17 cellular contexts compared by ENCODE assay signal in the genomic region with DNA sequence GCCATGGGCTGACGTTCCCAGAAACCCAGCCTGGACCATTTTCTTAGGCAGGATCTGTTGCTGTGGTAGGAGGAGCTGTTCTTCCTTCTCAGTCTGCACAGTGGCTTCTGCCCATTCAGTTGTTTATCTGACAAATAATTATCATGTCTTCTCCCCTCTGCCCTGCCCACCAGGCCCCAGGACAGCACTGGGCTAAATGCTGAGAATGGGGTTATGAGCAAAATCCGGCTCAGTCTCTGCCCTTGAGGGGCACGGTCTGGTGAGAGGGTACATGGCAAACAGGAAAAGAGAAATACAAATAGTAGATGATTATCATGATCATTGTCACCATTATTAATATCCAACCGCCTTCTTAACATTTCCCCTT. TPM values are rescaled to one million over a fixed set of nuclear protein-coding genes. Genes with fewer than 3 reads are reported as not detected.
DNase-seq lines count a peak whose midpoint lies in the region; ATAC-seq and TF ChIP-seq lines count a peak whose summit lies in the region.
"Had no signal": no experiment of that assay in that cellular context is flagged by ENCODE, and none has a peak within 500 bp of the region (broad histone marks: within the 10 kb centered on the region; RNA-seq: fewer than 3 reads in every experiment).

No MANE protein-coding gene starts in this region.

- H3K4me1 ChIP-seq in H9 (ENCODE audit: insufficient read depth, low read length) = no peaks in the 10 kb centered on the region
- H3K4me1 ChIP-seq in liver (ENCODE audit: control insufficient read depth in 4 of 4, insufficient read depth in 4 of 4, low read length in 3 of 4) = peaks cover 8 to 16% (median 13%) of the 10 kb centered on the region in 4 donors
- peaks cover 0 to 44% (median 12%) of the 10 kb centered on the region in 6 donors for H3K4me1 ChIP-seq in spleen
- no peaks in the 10 kb centered on the region for H3K4me1 ChIP-seq in effector memory CD4-positive, alpha-beta T cell (ENCODE audit: control insufficient read depth, insufficient read depth, low read length, poor library complexity, severe bottlenecking)
- peaks cover 5% of the 10 kb centered on the region for H3K4me1 ChIP-seq in mammary epithelial cell (ENCODE audit: insufficient read depth, low read length)

- no peak overlapping the region for H2AK5ac ChIP-seq in H9 (ENCODE audit: insufficient read length, low read length)

- no peak overlapping the region for H3K4ac ChIP-seq in H9 (ENCODE audit: low read depth, low read length)

- H3K27ac ChIP-seq in H9 (ENCODE audit: insufficient read length, low read depth, low read length) (no peak overlapping the region), coronary artery (peak overlapping the region in 1 of 2 donors; percentile 24), liver (ENCODE audit: low read depth in 1 of 2, low read length in 2 of 2) (peak overlapping the region; percentile 20 to 53), spleen (peak overlapping the region in 6 of 8 donors; percentile 32 to 65 (median 54)), mammary epithelial cell (ENCODE audit: insufficient read depth, low read depth, low read length) (no peak overlapping the region)
- H3K27ac ChIP-seq in effector memory CD4-positive, alpha-beta T cell (ENCODE audit: insufficient read depth, low read length, poor library complexity, severe bottlenecking) = no peak overlapping the region
- H3K27ac ChIP-seq: BLaER1 treated with 17β-estradiol and CSF1 and Interleukin-3, amounts not matched to agents 10 nM and 100 nM had no signal

- peaks cover 34 to 44% of the 10 kb centered on the region in 2 experiments for H3K4me1 Mint-ChIP-seq in H9
- H3K4me1 Mint-ChIP-seq: CD8-positive, alpha-beta memory T cell had no signal

- no peak for TF ChIP-seq POLR2A in spleen (IDR thresholded peaks at IDR 0.05)

- no peak overlapping the region for H4K8ac ChIP-seq in H9 (replicated peaks; ENCODE audit: insufficient read length, low read depth, low read length)

- H3K9ac ChIP-seq in H9 (ENCODE audit: extremely low read depth, insufficient read length, low read length) = no peak overlapping the region
- no peak overlapping the region for H3K9ac ChIP-seq in liver (ENCODE audit: low read depth in 1 of 2, low read length in 2 of 2)
- no peak overlapping the region for H3K9ac ChIP-seq in mammary epithelial cell (ENCODE audit: insufficient read depth, low read length)
- H3K9ac ChIP-seq: BLaER1 treated with 17β-estradiol and CSF1 and Interleukin-3, amounts not matched to agents 10 nM and 100 nM had no signal

- H2BK5ac ChIP-seq in H9 (ENCODE audit: insufficient read length, low read length) = no peak overlapping the region

- no peaks in the 10 kb centered on the region for H3K36me3 ChIP-seq in liver (ENCODE audit: control insufficient read depth in 4 of 4, insufficient read depth in 3 of 4, low read depth in 1 of 4, low read length in 3 of 4)
- H3K36me3 ChIP-seq in spleen = no peaks in the 10 kb centered on the region
- H3K36me3 ChIP-seq in effector memory CD4-positive, alpha-beta T cell (ENCODE audit: control insufficient read depth, insufficient read depth, low read length) = no peaks in the 10 kb centered on the region
- no peaks in the 10 kb centered on the region for H3K36me3 ChIP-seq in mammary epithelial cell (ENCODE audit: insufficient read depth, low read length)
- H3K36me3 ChIP-seq: BLaER1 treated with 17β-estradiol and CSF1 and Interleukin-3, amounts not matched to agents 10 nM and 100 nM had no signal

- intact Hi-C loops in spleen (cut with DNase I; ENCODE audit: low total_unique reads) = no loop called here
- intact Hi-C loops in mammary epithelial cell (cut with micrococcal nuclease) = no loop called here

- WGBS in H9 (ENCODE audit: extremely low coverage, insufficient read length, low lambda C conversion rate) = no CpG with 5 or more reads among the region's 4 CpGs
- WGBS in liver = 51% methylated on average over 4 of the region's 4 CpGs
- WGBS in spleen, 5 donors = 38 to 65% (median 60%) methylated on average over 4 of the region's 4 CpGs
- WGBS in mammary epithelial cell (ENCODE audit: low coverage, missing lambda C conversion rate) = 78% methylated on average over 3 of the region's 4 CpGs

- no peak overlapping the region for H2BK120ac ChIP-seq in H9 (ENCODE audit: low read depth, low read length, poor library complexity, severe bottlenecking)

- H3K4me3 ChIP-seq in coronary artery (no peak overlapping the region), liver (ENCODE audit: low read depth in 1 of 3, low read length in 3 of 3) (no peak overlapping the region), spleen (no peak overlapping the region), mammary epithelial cell (replicated peaks in 1 of 3; ENCODE audit: insufficient read depth in 1 of 3, low read depth in 2 of 3, low read length in 3 of 3) (no peak overlapping the region)
- H3K4me3 ChIP-seq in effector memory CD4-positive, alpha-beta T cell (ENCODE audit: insufficient read depth, low read depth, low read length, poor library complexity, severe bottlenecking) = no peak overlapping the region
- H3K4me3 ChIP-seq: BLaER1 treated with 17β-estradiol and CSF1 and Interleukin-3, amounts not matched to agents 10 nM and 100 nM had no signal

- no TSS peak for BruUV-seq in mammary epithelial cell (replicated peaks; lab: Mats Ljungman, UMichigan)

- no peak overlapping the region for H2BK15ac ChIP-seq in H9 (ENCODE audit: low read depth, low read length)

- H2BK20ac ChIP-seq in H9 (ENCODE audit: low read depth, low read length, poor library complexity, severe bottlenecking) = no peak overlapping the region

- CTCF ChIA-PET in mammary epithelial cell (lab: Charles Lee; ENCODE audit: low non-redundant PET) = no interaction called here

- H3K9me3 ChIP-seq in H9 (ENCODE audit: control insufficient read depth, low read depth, low read length) (no peaks in the 10 kb centered on the region), liver (ENCODE audit: control insufficient read depth in 4 of 4, low read length in 3 of 4) (no peaks in the 10 kb centered on the region), spleen (no peaks in the 10 kb centered on the region), mammary epithelial cell (replicated peaks; ENCODE audit: insufficient read depth, low read length) (no peaks in the 10 kb centered on the region)
- H3K9me3 ChIP-seq in effector memory CD4-positive, alpha-beta T cell (ENCODE audit: control insufficient read depth, low read length) = no peaks in the 10 kb centered on the region
- H3K9me3 ChIP-seq: BLaER1 treated with 17β-estradiol and CSF1 and Interleukin-3, amounts not matched to agents 10 nM and 100 nM had no signal

- H3K14ac ChIP-seq in H9 (ENCODE audit: insufficient read depth, low read length) = 0 out of 2 replicates have a peak overlapping the region, but pooled peaks have one; percentile 4

- no peaks in the 10 kb centered on the region; a peak in 2 of 5 replicates for H3K9me3 Mint-ChIP-seq in H9
- H3K9me3 Mint-ChIP-seq: CD8-positive, alpha-beta memory T cell had no signal

- H3K4me2 ChIP-seq in H9 (ENCODE audit: insufficient read depth, insufficient read length, low read length) = no peak overlapping the region
- H3K4me2 ChIP-seq in mammary epithelial cell (ENCODE audit: insufficient read depth, low read depth, low read length) = no peak overlapping the region
- H3K4me2 ChIP-seq: BLaER1 treated with 17β-estradiol and CSF1 and Interleukin-3, amounts not matched to agents 10 nM and 100 nM had no signal

- no peak overlapping the region for H3K4me3 Mint-ChIP-seq in H9
- H3K4me3 Mint-ChIP-seq: CD8-positive, alpha-beta memory T cell had no signal

- H3K27me3 Mint-ChIP-seq in H9 (ENCODE audit: low read depth) = peaks cover 15% of the 10 kb centered on the region

- no peak for TF ChIP-seq RAD21 in liver (IDR thresholded peaks at IDR 0.05)

- H3T11ph ChIP-seq in H9 (ENCODE audit: low read length) = no peak overlapping the region

- H3K36me3 Mint-ChIP-seq in H9 (ENCODE audit: insufficient read depth in 1 of 3, low read depth in 3 of 3) = no peaks in the 10 kb centered on the region
- H3K36me3 Mint-ChIP-seq: CD8-positive, alpha-beta memory T cell had no signal

- no peak overlapping the region for H4K5ac ChIP-seq in H9 (ENCODE audit: insufficient read length, low read depth, low read length)

- H3K27me3 ChIP-seq in H9 (ENCODE audit: insufficient read depth, low read length) (no peaks in the 10 kb centered on the region), liver (ENCODE audit: control insufficient read depth in 4 of 4, insufficient read depth in 4 of 4, low read length in 3 of 4) (no peaks in the 10 kb centered on the region), spleen (replicated peaks in 1 of 7) (peaks cover 0 to 39% (median 0%) of the 10 kb centered on the region in 7 donors), mammary epithelial cell (ENCODE audit: insufficient read depth, low read length) (peaks cover 3% of the 10 kb centered on the region)
- no peaks in the 10 kb centered on the region for H3K27me3 ChIP-seq in effector memory CD4-positive, alpha-beta T cell (replicated peaks; ENCODE audit: control insufficient read depth, insufficient read depth, low read length, poor library complexity, severe bottlenecking)
- H3K27me3 ChIP-seq: BLaER1 treated with 17β-estradiol and CSF1 and Interleukin-3, amounts not matched to agents 10 nM and 100 nM had no signal

- no peaks in the 10 kb centered on the region for H3K79me2 ChIP-seq in H9 (ENCODE audit: insufficient read depth, low read length)
- no peaks in the 10 kb centered on the region for H3K79me2 ChIP-seq in mammary epithelial cell (ENCODE audit: insufficient read depth, low read length)

- DNase-seq in H9 (no peak), coronary artery (ENCODE audit: low spot score) (peak; percentile 67), spleen (no peak), mammary epithelial cell (no peak), HUDEP-2 (lab: John Stamatoyannopoulos, UW; ENCODE audit: unreplicated experiment in 76 of 76) (no peak)
- no peak for DNase-seq in effector memory CD4-positive, alpha-beta T cell
- DNase-seq: CD8-positive, alpha-beta memory T cell; HCEC 1CT; KBM-7; NCI-H510A; NCI-H748 treated with DMSO at 0.1 percent for 48 hours; OCI-M1; Right ventricle myocardium superior had no signal

- no peak overlapping the region for H3K23ac ChIP-seq in H9 (ENCODE audit: insufficient read length, low read depth, low read length)

- dilution Hi-C loops in mammary epithelial cell (cut with HindIII; ENCODE audit: low sequenced_read_pairs) = no loop called here

- H4K20me1 ChIP-seq in H9 (ENCODE audit: control insufficient read depth, insufficient read depth, insufficient read length) (no peaks in the 10 kb centered on the region), mammary epithelial cell (ENCODE audit: insufficient read depth, low read length) (no peaks in the 10 kb centered on the region)
- H4K20me1 ChIP-seq: BLaER1 treated with 17β-estradiol and CSF1 and Interleukin-3, amounts not matched to agents 10 nM and 100 nM had no signal

- no peak for TF ChIP-seq CTCF in H9 (conservative IDR thresholded peaks at IDR 0.05)
- no peak for TF ChIP-seq CTCF in coronary artery (IDR thresholded peaks at IDR 0.05)
- TF ChIP-seq CTCF in liver (IDR thresholded peaks at IDR 0.05; ENCODE audit: low read depth, low read length, missing input control) = no peak
- no peak for TF ChIP-seq CTCF in spleen (IDR thresholded peaks at IDR 0.05 in 8 of 11, conservative IDR thresholded peaks at IDR 0.05 in 3 of 11)
- no peak for TF ChIP-seq CTCF in mammary epithelial cell (conservative IDR thresholded peaks at IDR 0.05 in 1 of 2, IDR thresholded peaks at IDR 0.05 in 1 of 2; ENCODE audit: extremely low read depth in 1 of 2, insufficient read depth in 1 of 2, low read depth in 1 of 2, low read length in 2 of 2)

- ATAC-seq in GM18858 (IDR thresholded peaks at IDR 0.05; ENCODE audit: unreplicated experiment) = no peak

- H2BK12ac ChIP-seq in H9 (ENCODE audit: insufficient read length, low read depth, low read length) = no peak overlapping the region

- H4K91ac ChIP-seq in H9 (ENCODE audit: insufficient read length, low read depth, low read length) = no peak overlapping the region

- H3K27ac Mint-ChIP-seq in H9 = no peak overlapping the region
- H3K27ac Mint-ChIP-seq: CD8-positive, alpha-beta memory T cell had no signal

- H3K23me2 ChIP-seq in H9 (ENCODE audit: insufficient read length, low read depth, low read length, poor library complexity, severe bottlenecking) = no peaks in the 10 kb centered on the region

- H3K79me1 ChIP-seq in H9 (ENCODE audit: insufficient read depth, low read depth, low read length, poor library complexity, severe bottlenecking) = no peaks in the 10 kb centered on the region

- H3K18ac ChIP-seq in H9 (ENCODE audit: insufficient read length, low read depth, low read length) = no peak overlapping the region

- H2AFZ ChIP-seq in H9 (ENCODE audit: low read length) = no peak overlapping the region
- no peak overlapping the region for H2AFZ ChIP-seq in mammary epithelial cell (ENCODE audit: low read depth, low read length)

- no peak overlapping the region for H3K56ac ChIP-seq in H9 (ENCODE audit: insufficient read length, low read depth, low read length)

- in situ Hi-C loops in mammary epithelial cell (cut with MboI; ENCODE audit: low sequenced_read_pairs in 2 of 2) = no loop called here

RNA-seq across cellular contexts. Expression of a gene that starts 42.9 kb away (rescaled TPM):
- total RNA-seq in H9 (2021) (1.3 and 1.4 TPM in 2 replicates), liver (10 to 100 TPM in 1 of 2 donors, 1 to 10 TPM in 1; 4.3 to 18.5 TPM), spleen (100 to 1,000 TPM in 1 of 7 donors, 10 to 100 TPM in 6; 20.8 to 103 (median 68.4) TPM), mammary epithelial cell (not detected)
- polyA plus RNA-seq in liver (10 to 100 TPM in 1 of 2 donors, 1 to 10 TPM in 1; 2.5 to 13.5 TPM), spleen (10 to 100 TPM; 13.2 to 26.7 (median 26.3) TPM), mammary epithelial cell (not detected)
- not detected for polyA minus RNA-seq in mammary epithelial cell
- total RNA-seq: G401 had no signal
- polyA plus RNA-seq: CD8-positive, alpha-beta memory T cell had no signal

Comparison
In these comparisons a context has a peak if more than half of its experiments do, and no peak if none do; other contexts are left out.
1. H3K27ac ChIP-seq: peak in liver (2 of 2) and spleen (6 of 8); none in H9 (single experiment), effector memory CD4-positive, alpha-beta T cell (single experiment) and mammary epithelial cell (single experiment).